4 cellular contexts compared by ENCODE assay signal in genomic region chr11:75094382-75094781, GRCh38. TPM values are rescaled to one million over a fixed set of nuclear protein-coding genes. Genes with fewer than 3 reads are reported as not detected.
"Had no signal": no experiment of that assay in that cellular context is flagged by ENCODE, and none has a peak within 500 bp of the region (broad histone marks: within the 10 kb centered on the region; RNA-seq: fewer than 3 reads in every experiment).

No MANE protein-coding gene starts in this region.

RNA-seq across cellular contexts. Expression of gene OR2AT4, which starts 2.3 kb away (rescaled TPM):
- total RNA-seq: HT-29, HT1080, IMR-90 had no signal
- polyA plus RNA-seq: IgD-negative memory B cell, IMR-90 had no signal

RNA-seq across cellular contexts. Expression of gene SLCO2B1, which starts 56.5 kb away (rescaled TPM):
- total RNA-seq: HT1080, IMR-90 had no signal
- polyA plus RNA-seq: IgD-negative memory B cell, IMR-90 had no signal
